Comparison of ENCODE assay signal across 1 cellular context in genomic region chr1:59318271-59318865, GRCh38.
TF ChIP-seq lines count a peak whose summit lies in the region.

No MANE protein-coding gene starts in this region.

TF ChIP-seq in SK-N-SH, 30 proteins besides CTCF, POLR2A, EP300 and RAD21 (continued from another document):
- TF ChIP-seq MAX (IDR thresholded peaks at IDR 0.05; ENCODE audit: low read depth): no peak
- no peak for TF ChIP-seq MEF2A (IDR thresholded peaks at IDR 0.05; ENCODE audit: borderline replicate concordance, low read depth)
- no peak for TF ChIP-seq RFX5 (IDR thresholded peaks at IDR 0.05; ENCODE audit: low read length)
- TF ChIP-seq TCF12 (IDR thresholded peaks at IDR 0.05): no peak
- TF ChIP-seq FOXM1 (IDR thresholded peaks at IDR 0.05; ENCODE audit: low read depth): no peak
- no peak for TF ChIP-seq RXRA (IDR thresholded peaks at IDR 0.05; ENCODE audit: borderline replicate concordance, low read depth)
- no peak for TF ChIP-seq TAF1 (IDR thresholded peaks at IDR 0.05; ENCODE audit: borderline replicate concordance, low read depth, low read length)
